ENCODE assay signal across 27 cellular contexts in genomic region chr2:45867349-45867748, GRCh38.
"Had no signal": no experiment of that assay in that cellular context is flagged by ENCODE, and none has a peak within 500 bp of the region (broad histone marks: within the 10 kb centered on the region; RNA-seq: fewer than 3 reads in every experiment).

No MANE protein-coding gene starts in this region.

- H3K27ac Mint-ChIP-seq: activated naive CD8-positive, alpha-beta T cell; activated T-helper 1 cell treated with anti-CD3 and anti-CD28 coated beads, Interleukin-12 subunit alpha, Interleukin-12 subunit beta, Interleukin-2, Interleukin-4 antibody, amounts not matched to agents 30 ng/mL and 10 ng/mL and 1 ng/mL, durations not matched to agents 14 hours and 24 hours and 36 hours had no signal

- H3K4me3 Mint-ChIP-seq: activated naive CD8-positive, alpha-beta T cell; activated T-helper 1 cell treated with anti-CD3 and anti-CD28 coated beads, Interleukin-12 subunit alpha, Interleukin-12 subunit beta, Interleukin-2, Interleukin-4 antibody, amounts not matched to agents 30 ng/mL and 10 ng/mL and 1 ng/mL, durations not matched to agents 14 hours and 24 hours and 36 hours had no signal

- ATAC-seq: activated CD4-positive, CD25-positive, alpha-beta regulatory T cell treated with anti-CD3 and anti-CD28 coated beads, Interleukin-2, amount 50 U/mL, for 24 hours had no signal

- H3K27me3 Mint-ChIP-seq: activated naive CD8-positive, alpha-beta T cell had no signal

- H3K9me3 ChIP-seq: Peyer's patch, SJCRH30, SK-N-SH had no signal

- H3K27ac ChIP-seq: brain microvascular endothelial cell, cardiac muscle cell, Peyer's patch, RWPE1, SJCRH30 had no signal

- H3K9me3 Mint-ChIP-seq: activated T-helper 1 cell treated with anti-CD3 and anti-CD28 coated beads, Interleukin-12 subunit alpha, Interleukin-12 subunit beta, Interleukin-2, Interleukin-4 antibody, amounts not matched to agents 30 ng/mL and 10 ng/mL and 1 ng/mL, durations not matched to agents 14 hours and 24 hours and 36 hours had no signal

- H3K4me1 ChIP-seq: Peyer's patch had no signal

- H3K27me3 ChIP-seq: brain microvascular endothelial cell, cardiac muscle cell, Peyer's patch, SJCRH30 had no signal

- H3K4me3 ChIP-seq: cardiac muscle cell, Peyer's patch, SJCRH30 had no signal

- H3K9ac ChIP-seq: SK-N-SH had no signal

- H3K4me2 ChIP-seq: SK-N-SH had no signal

- H3K36me3 ChIP-seq: brain microvascular endothelial cell, cardiac muscle cell, Peyer's patch, SJCRH30 had no signal

- DNase-seq: activated CD4-positive, alpha-beta T cell treated with anti-CD3 and anti-CD28 coated beads for 48 hours; activated CD4-positive, alpha-beta T cell treated with anti-CD3 and anti-CD28 coated beads, Interleukin-2, amount 50 U/mL, for 4 hours; activated CD8-positive, alpha-beta memory T cell treated with anti-CD3 and anti-CD28 coated beads for 24 hours; activated effector memory CD4-positive, alpha-beta T cell treated with Interleukin-2 at 50 U/mL for 16 hours; activated naive CD4-positive, alpha-beta T cell; amygdala; brain microvascular endothelial cell; KG1; MV-4-11; NCI-H1092 treated with DMSO at 0.1 percent for 48 hours; NCI-H1417 treated with DMSO at 0.1 percent for 48 hours; NCI-H1694; NCI-H2029; NCI-H345; NCI-H510A; NCI-H526 treated with DMSO at 0.1 percent for 48 hours; NCI-H82; Peyer's patch; Right ventricle myocardium superior; SJCRH30; SK-N-SH; T-helper 1 cell had no signal
